26 cellular contexts compared by ENCODE assay signal in genomic region chr13:50089633-50090032, GRCh38.
"Had no signal": no experiment of that assay in that cellular context is flagged by ENCODE, and none has a peak within 500 bp of the region (broad histone marks: within the 10 kb centered on the region; RNA-seq: fewer than 3 reads in every experiment).

No MANE protein-coding gene starts in this region.

- H3K4me3 Mint-ChIP-seq: effector memory CD8-positive, alpha-beta T cell; mesothelial cell of epicardium; naive B cell; nephron; neural progenitor cell; stimulated activated memory B cell treated with anti-CD40 and anti-IgM and Interleukin-4, amounts not matched to agents 10 μg/mL and 1 μg/mL and 100 μg/mL, for 72 hours; type B pancreatic cell had no signal

- H3K79me2 ChIP-seq: parathyroid adenoma had no signal

- H3K27ac ChIP-seq: esophagus squamous epithelium, heart left ventricle, hepatocyte, neural progenitor cell, parathyroid adenoma, right atrium auricular region, sigmoid colon, testis, tibial artery had no signal

- H3K4me2 ChIP-seq: hepatocyte, neural progenitor cell had no signal

- H3K9ac ChIP-seq: neural progenitor cell, parathyroid adenoma had no signal

- H3K36me3 Mint-ChIP-seq: mesothelial cell of epicardium, naive B cell, neural progenitor cell had no signal

- H3K36me3 ChIP-seq: heart left ventricle, neural progenitor cell, right atrium auricular region, sigmoid colon had no signal

- H3K27me3 Mint-ChIP-seq: effector memory CD8-positive, alpha-beta T cell; naive B cell; progenitor cell of endocrine pancreas; stimulated activated memory B cell treated with anti-CD40 and anti-IgM and Interleukin-4, amounts not matched to agents 10 μg/mL and 1 μg/mL and 100 μg/mL, for 72 hours; type B pancreatic cell had no signal

- H2AFZ ChIP-seq: hepatocyte, neural progenitor cell, parathyroid adenoma had no signal

- H3K4me1 ChIP-seq: parathyroid adenoma, testis had no signal

- DNase-seq: cortex of kidney; effector memory CD8-positive, alpha-beta T cell; erythroblast; esophagus squamous epithelium; foreskin melanocyte; heart left ventricle; mesenchymal stem cell; mucosa of descending colon; naive B cell; sigmoid colon; stimulated activated CD4-positive, alpha-beta T cell treated with anti-CD3 and anti-CD28 coated beads, Interleukin-2, amount 100 ng/mL, for 24 hours; stimulated activated CD4-positive, alpha-beta T cell treated with anti-CD3 and anti-CD28 coated beads, Interleukin-4, amount 100 ng/mL, for 4 hours; stimulated activated naive CD8-positive, alpha-beta T cell treated with anti-CD3 and anti-CD28 coated beads, Interleukin-15, Interleukin-2, amounts not matched to agents 100 U/mL and 50 U/mL, for 24 hours; substantia nigra; testis; tibial artery had no signal

- H3K27ac Mint-ChIP-seq: effector memory CD8-positive, alpha-beta T cell; mesothelial cell of epicardium; neural progenitor cell; progenitor cell of endocrine pancreas; stimulated activated memory B cell treated with anti-CD40 and anti-IgM and Interleukin-4, amounts not matched to agents 10 μg/mL and 1 μg/mL and 100 μg/mL, for 72 hours; type B pancreatic cell had no signal

- H3K4me3 ChIP-seq: esophagus squamous epithelium, heart left ventricle, hepatocyte, mucosa of descending colon, neural progenitor cell, right atrium auricular region, sigmoid colon, testis, tibial artery had no signal

- H3K27me3 ChIP-seq: esophagus squamous epithelium, heart left ventricle, hepatocyte, neural progenitor cell, right atrium auricular region, sigmoid colon, testis, tibial artery had no signal

- ATAC-seq: effector memory CD8-positive, alpha-beta T cell; heart left ventricle; mucosa of descending colon; stimulated activated memory B cell treated with anti-CD40 and anti-IgM and Interleukin-4, amounts not matched to agents 10 μg/mL and 1 μg/mL and 100 μg/mL, for 72 hours; stimulated activated naive CD8-positive, alpha-beta T cell treated with anti-CD3 and anti-CD28 coated beads, Interleukin-15, Interleukin-2, amounts not matched to agents 100 U/mL and 50 U/mL, for 24 hours had no signal

- H3K9me3 Mint-ChIP-seq: effector memory CD8-positive, alpha-beta T cell; mesothelial cell of epicardium; naive B cell; nephron; neural progenitor cell; stimulated activated memory B cell treated with anti-CD40 and anti-IgM and Interleukin-4, amounts not matched to agents 10 μg/mL and 1 μg/mL and 100 μg/mL, for 72 hours; type B pancreatic cell had no signal

- FAIRE-seq: urothelium cell line had no signal

- H3K9me3 ChIP-seq: esophagus squamous epithelium, heart left ventricle, mucosa of descending colon, right atrium auricular region, sigmoid colon, testis, tibial artery had no signal

- H3K4me1 Mint-ChIP-seq: mesothelial cell of epicardium had no signal
